Comparison of ENCODE assay signal across 8 cellular contexts in genomic region chr4:6640292-6641163, GRCh38.
DNase-seq lines count a peak whose midpoint lies in the region; ATAC-seq and TF ChIP-seq lines count a peak whose summit lies in the region.

MRFAP1 (plus strand) TSS chr4:6640685; CDS start chr4:6640863, 178 bp downstream.

- TF ChIP-seq CTCF in astrocyte of the cerebellum (IDR thresholded peaks at IDR 0.05; ENCODE audit: low read depth, low read length, missing control alignments) = no peak

- H3K4me3 ChIP-seq in astrocyte of the cerebellum (ENCODE audit: low read depth, low read length) = peak within 1 kb of the TSS; percentile 68

- DNase-seq in NCI-H2081 (lab: John Stamatoyannopoulos, UW) (peak; percentile 96 to 97), T-helper 9 cell (peak; percentile 91), astrocyte of the cerebellum (ENCODE audit: low read depth) (peak; percentile 86), hippocampal formation (lab: John Stamatoyannopoulos, UW) (peak; percentile 85 to 89), retina (peak; percentile 99), cortex of kidney (lab: John Stamatoyannopoulos, UW) (no peak)

- ATAC-seq in GM18511 (IDR thresholded peaks at IDR 0.05; ENCODE audit: unreplicated experiment) (peak; percentile 82), HG03025 (IDR thresholded peaks at IDR 0.05; ENCODE audit: low FRiP score, unreplicated experiment) (peak; percentile 85)

- in situ Hi-C loops in astrocyte of the cerebellum (cut with HindIII; ENCODE audit: low sequenced_read_pairs) = loop anchor here (5.0 kb wide), 1 partner anchor 38 kb away; no protein-coding TSS in a partner anchor
